18 cellular contexts compared by ENCODE assay signal in genomic region chr20:61163027-61163426, GRCh38.
"Had no signal": no experiment of that assay in that cellular context is flagged by ENCODE, and none has a peak within 500 bp of the region (broad histone marks: within the 10 kb centered on the region; RNA-seq: fewer than 3 reads in every experiment).

No MANE protein-coding gene starts in this region.

- H2AFZ ChIP-seq: parathyroid adenoma had no signal

- H3K9ac ChIP-seq: parathyroid adenoma had no signal

- H3K36me3 ChIP-seq: lower lobe of right lung, right atrium auricular region, stomach, tibial artery had no signal

- H3K4me3 ChIP-seq: lower lobe of right lung, right atrium auricular region, smooth muscle cell, stomach, tibial artery had no signal

- H3K79me2 ChIP-seq: parathyroid adenoma had no signal

- H3K27ac ChIP-seq: dorsolateral prefrontal cortex, lower lobe of right lung, parathyroid adenoma, right atrium auricular region, stomach, tibial artery had no signal

- ATAC-seq: left ventricle myocardium superior; naive thymus-derived CD8-positive, alpha-beta T cell; sciatic nerve had no signal

- H3K4me1 ChIP-seq: lower lobe of right lung, parathyroid adenoma, right atrium auricular region, stomach, tibial artery had no signal

- H3K9me3 ChIP-seq: lower lobe of right lung, right atrium auricular region, stomach, tibial artery had no signal

- DNase-seq: dorsolateral prefrontal cortex; effector CD4-positive, alpha-beta T cell; islet precursor cell; kidney glomerular epithelial cell; left ventricle myocardium superior; lower lobe of right lung; naive thymus-derived CD8-positive, alpha-beta T cell; stimulated activated CD4-positive, alpha-beta T cell treated with anti-CD3 and anti-CD28 coated beads, Interleukin-12 subunit alpha, Interleukin-12 subunit beta, amount 100 ng/mL, for 4 hours; stimulated activated CD4-positive, alpha-beta T cell treated with anti-CD3 and anti-CD28 coated beads, Interleukin-1b, Interleukin-23, amount 100 ng/mL, for 48 hours; stimulated activated CD4-positive, alpha-beta T cell treated with anti-CD3 and anti-CD28 coated beads, Interleukin-4, amount 100 ng/mL, for 1 hour; stimulated activated CD8-positive, alpha-beta memory T cell treated with anti-CD3 and anti-CD28 coated beads, Interleukin-4, amount 100 ng/mL, for 48 hours; stimulated activated naive CD4-positive, alpha-beta T cell treated with Interleukin-2 at 50 U/mL for 16 hours; stomach; tibial artery had no signal

- H3K4me2 ChIP-seq: smooth muscle cell had no signal

- H3K27me3 ChIP-seq: right atrium auricular region had no signal
